1 cellular context compared by ENCODE assay signal in the genomic region with DNA sequence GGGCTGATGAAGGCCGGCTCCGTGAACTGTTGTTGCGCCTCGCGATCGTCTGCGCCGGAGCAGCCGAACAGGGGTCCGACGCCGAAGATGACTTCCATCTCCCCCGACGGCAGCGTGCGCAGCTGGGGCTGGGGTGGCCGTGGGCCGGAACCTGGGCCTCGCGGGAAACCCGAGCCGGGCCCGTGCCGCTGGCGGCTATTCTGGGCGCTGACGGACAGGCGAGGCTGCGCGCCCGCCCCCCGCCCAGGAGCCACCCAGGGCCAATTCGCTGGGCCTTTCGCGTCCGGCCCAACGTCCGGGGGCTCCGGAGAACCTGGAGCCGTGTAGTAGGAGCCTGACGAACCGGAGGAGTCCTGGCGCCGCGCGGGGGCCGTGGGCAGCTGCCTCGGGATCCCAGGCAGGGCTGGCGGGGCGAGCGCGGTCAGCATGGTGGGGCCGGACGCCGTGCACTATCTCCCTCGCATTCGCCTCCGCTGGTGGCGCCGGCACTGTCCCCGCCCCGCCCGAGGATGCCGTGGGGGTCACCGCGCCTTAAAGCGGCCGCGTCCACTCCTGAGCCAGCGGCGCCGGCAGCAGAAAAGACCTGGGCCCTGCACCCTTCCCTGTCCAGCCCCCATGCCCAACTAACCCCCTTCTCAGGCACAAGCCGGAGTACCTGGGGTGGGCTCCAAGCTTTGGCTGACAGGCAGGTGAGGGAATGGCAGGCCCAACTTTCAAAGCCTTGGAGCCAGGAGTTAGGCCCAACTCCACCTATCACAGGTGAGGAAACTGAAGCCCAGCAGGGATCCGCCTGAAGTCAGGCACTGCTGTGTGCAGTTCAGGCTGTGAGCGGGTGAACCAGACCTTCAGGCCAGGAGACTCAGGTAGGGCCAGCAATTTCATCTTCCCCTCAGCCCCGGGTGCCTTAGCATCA.
TF ChIP-seq lines count a peak whose summit lies in the region.

A gene with protein sequence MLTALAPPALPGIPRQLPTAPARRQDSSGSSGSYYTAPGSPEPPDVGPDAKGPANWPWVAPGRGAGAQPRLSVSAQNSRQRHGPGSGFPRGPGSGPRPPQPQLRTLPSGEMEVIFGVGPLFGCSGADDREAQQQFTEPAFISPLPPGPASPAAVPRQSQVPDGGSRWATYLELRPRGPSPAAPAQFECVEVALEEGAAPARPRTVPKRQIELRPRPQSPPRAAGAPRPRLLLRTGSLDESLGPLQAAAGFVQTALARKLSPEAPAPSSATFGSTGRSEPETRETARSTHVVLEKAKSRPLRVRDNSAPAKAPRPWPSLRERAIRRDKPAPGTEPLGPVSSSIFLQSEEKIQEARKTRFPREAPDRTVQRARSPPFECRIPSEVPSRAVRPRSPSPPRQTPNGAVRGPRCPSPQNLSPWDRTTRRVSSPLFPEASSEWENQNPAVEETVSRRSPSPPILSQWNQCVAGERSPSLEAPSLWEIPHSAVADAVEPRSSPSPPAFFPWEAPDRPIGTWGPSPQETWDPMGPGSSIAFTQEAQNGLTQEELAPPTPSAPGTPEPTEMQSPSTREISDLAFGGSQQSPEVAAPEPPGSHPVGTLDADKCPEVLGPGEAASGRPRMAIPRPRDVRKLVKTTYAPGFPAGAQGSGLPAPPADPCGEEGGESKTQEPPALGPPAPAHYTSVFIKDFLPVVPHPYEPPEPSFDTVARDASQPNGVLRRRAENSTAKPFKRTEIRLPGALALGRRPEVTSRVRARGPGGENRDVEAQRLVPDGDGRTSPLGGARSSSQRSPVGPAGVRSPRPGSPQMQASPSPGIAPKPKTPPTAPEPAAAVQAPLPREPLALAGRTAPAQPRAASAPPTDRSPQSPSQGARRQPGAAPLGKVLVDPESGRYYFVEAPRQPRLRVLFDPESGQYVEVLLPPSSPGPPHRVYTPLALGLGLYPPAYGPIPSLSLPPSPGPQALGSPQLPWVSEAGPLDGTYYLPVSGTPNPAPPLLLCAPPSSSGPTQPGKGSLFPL (minus strand): TSS at position 451 of the 913 bp plus-strand sequence. CDS start 23 bp downstream, at position 428.

TF ChIP-seq in IMR-90, 13 proteins besides CTCF, POLR2A, EP300 and RAD21:
- no peak for TF ChIP-seq FOS (IDR thresholded peaks at IDR 0.05; ENCODE audit: low read depth, low read length)
- no peak for TF ChIP-seq MAZ (IDR thresholded peaks at IDR 0.05; ENCODE audit: borderline replicate concordance, low read depth, low read length)
- no peak for TF ChIP-seq MXI1 (IDR thresholded peaks at IDR 0.05; ENCODE audit: borderline replicate concordance, low read depth, low read length)
- TF ChIP-seq BHLHE40 (IDR thresholded peaks at IDR 0.05; ENCODE audit: low read depth, low read length), result no peak
- TF ChIP-seq, protein P1, sequence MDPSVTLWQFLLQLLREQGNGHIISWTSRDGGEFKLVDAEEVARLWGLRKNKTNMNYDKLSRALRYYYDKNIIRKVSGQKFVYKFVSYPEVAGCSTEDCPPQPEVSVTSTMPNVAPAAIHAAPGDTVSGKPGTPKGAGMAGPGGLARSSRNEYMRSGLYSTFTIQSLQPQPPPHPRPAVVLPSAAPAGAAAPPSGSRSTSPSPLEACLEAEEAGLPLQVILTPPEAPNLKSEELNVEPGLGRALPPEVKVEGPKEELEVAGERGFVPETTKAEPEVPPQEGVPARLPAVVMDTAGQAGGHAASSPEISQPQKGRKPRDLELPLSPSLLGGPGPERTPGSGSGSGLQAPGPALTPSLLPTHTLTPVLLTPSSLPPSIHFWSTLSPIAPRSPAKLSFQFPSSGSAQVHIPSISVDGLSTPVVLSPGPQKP (IDR thresholded peaks at IDR 0.05; ENCODE audit: borderline replicate concordance, low read depth, low read length), result no peak
- TF ChIP-seq RFX5 (IDR thresholded peaks at IDR 0.05; ENCODE audit: low read depth, low read length), result no peak
- TF ChIP-seq MAFK (IDR thresholded peaks at IDR 0.05; ENCODE audit: low read depth, low read length), result no peak
- no peak for TF ChIP-seq CEBPB (IDR thresholded peaks at IDR 0.05; ENCODE audit: low read depth, low read length)
- TF ChIP-seq RCOR1 (IDR thresholded peaks at IDR 0.05; ENCODE audit: insufficient replicate concordance, low read length), result no peak
- no peak for TF ChIP-seq SMC3 (IDR thresholded peaks at IDR 0.05; ENCODE audit: low read depth, low read length)
- TF ChIP-seq CHD1 (IDR thresholded peaks at IDR 0.05; ENCODE audit: low read depth, low read length), result no peak
- TF ChIP-seq, protein P2, sequence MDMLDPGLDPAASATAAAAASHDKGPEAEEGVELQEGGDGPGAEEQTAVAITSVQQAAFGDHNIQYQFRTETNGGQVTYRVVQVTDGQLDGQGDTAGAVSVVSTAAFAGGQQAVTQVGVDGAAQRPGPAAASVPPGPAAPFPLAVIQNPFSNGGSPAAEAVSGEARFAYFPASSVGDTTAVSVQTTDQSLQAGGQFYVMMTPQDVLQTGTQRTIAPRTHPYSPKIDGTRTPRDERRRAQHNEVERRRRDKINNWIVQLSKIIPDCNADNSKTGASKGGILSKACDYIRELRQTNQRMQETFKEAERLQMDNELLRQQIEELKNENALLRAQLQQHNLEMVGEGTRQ (IDR thresholded peaks at IDR 0.05; ENCODE audit: low read depth, low read length), result no peak
- no peak for TF ChIP-seq NFE2L2 (IDR thresholded peaks at IDR 0.05; ENCODE audit: low read depth, low read length)
